Comparison of ENCODE assay signal across 8 cellular contexts in the genomic region with DNA sequence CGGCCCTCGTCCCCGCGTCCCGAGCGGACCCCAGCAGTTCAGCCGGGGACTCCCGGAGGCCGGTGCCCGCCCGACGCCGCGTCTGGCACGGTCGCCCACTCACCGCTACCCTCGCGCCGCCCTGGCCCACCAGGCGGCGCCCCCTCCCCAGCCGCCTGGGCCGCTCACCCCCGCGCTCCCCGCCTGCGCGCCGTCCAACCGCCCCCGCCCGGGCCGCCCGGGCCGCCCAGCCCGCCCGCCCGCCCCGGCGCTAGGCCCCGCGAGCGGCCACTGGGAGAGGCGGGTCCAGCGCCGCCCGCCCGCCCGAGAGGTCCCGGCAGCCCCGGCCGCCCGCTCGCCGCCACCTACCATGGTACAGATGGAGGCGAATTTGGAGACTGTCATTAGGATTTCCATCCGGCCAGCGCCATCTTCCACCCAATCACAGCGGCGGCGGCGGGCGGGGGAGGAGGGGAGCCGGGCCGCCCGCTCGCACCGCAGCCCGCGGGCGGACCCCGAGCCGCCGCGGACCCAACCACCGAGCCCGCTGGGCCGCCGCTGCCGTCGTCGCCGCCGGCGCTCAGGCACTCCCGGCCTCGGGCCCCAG. TPM values are rescaled to one million over a fixed set of nuclear protein-coding genes. Genes with fewer than 3 reads are reported as not detected.
DNase-seq lines count a peak whose midpoint lies in the region; ATAC-seq and TF ChIP-seq lines count a peak whose summit lies in the region.

TSS of gene USP12 (minus strand) at position 568 of the 586 bp plus-strand sequence. CDS start at position 396, 172 bp downstream.

- H3K27ac Mint-ChIP-seq in GM23338: peak within 1 kb of the TSS; percentile 98

- H4K20me1 ChIP-seq in GM23338 (replicated peaks; ENCODE audit: insufficient read depth): peaks cover 19% of the 10 kb centered on the region

- peak within 1 kb of the TSS; percentile 19 for H3K9ac ChIP-seq in parathyroid adenoma

- H3K9me2 ChIP-seq in GM23338 (ENCODE audit: insufficient read depth): no peaks in the 10 kb centered on the region

- peak within 1 kb of the TSS; percentile 98 for H3K4me3 Mint-ChIP-seq in GM23338

- peak; percentile 59 for ATAC-seq in GM23338

- H3K79me2 ChIP-seq in GM23338 (replicated peaks; ENCODE audit: insufficient read depth) (peaks cover 45% of the 10 kb centered on the region), parathyroid adenoma (peaks cover 11% of the 10 kb centered on the region)

- H3K36me3 ChIP-seq in GM23338 (ENCODE audit: insufficient read depth) (no peaks in the 10 kb centered on the region), parathyroid adenoma (ENCODE audit: control insufficient read depth, insufficient read depth, low read length) (no peaks in the 10 kb centered on the region)

- H3K4me1 Mint-ChIP-seq in GM23338: peaks cover 39% of the 10 kb centered on the region

- peak within 1 kb of the TSS; percentile 97 for H3K4me2 ChIP-seq in GM23338
- H3K4me2 ChIP-seq in parathyroid adenoma (ENCODE audit: low read length): peak within 1 kb of the TSS; percentile 86

- peaks cover 7% of the 10 kb centered on the region; the same call in 1 of the 2 replicates for H3F3A ChIP-seq in GM23338 (replicated peaks; ENCODE audit: low read depth)

- DNase-seq in GM23338 (ENCODE audit: low spot score) (peak; percentile 73), NCI-H1092 (lab: John Stamatoyannopoulos, UW) (peak; percentile 41), activated T-helper 1 cell treated with Interleukin-2 at 50 U/mL for 16 hours (ENCODE audit: low read depth) (peak; percentile 11), germinal center (ENCODE audit: low spot score) (peak; percentile 41), GM19238 (ENCODE audit: insufficient read length, low spot score) (no peak), NCI-H128 (lab: John Stamatoyannopoulos, UW; ENCODE audit: unreplicated experiment) (no peak)

- H2AFZ ChIP-seq in GM23338: peak within 1 kb of the TSS; percentile 99
- H2AFZ ChIP-seq in parathyroid adenoma: peak within 1 kb of the TSS; percentile 80

- no peaks in the 10 kb centered on the region for H3K9me3 ChIP-seq in parathyroid adenoma (ENCODE audit: control insufficient read depth, low read length)

- H3K27me3 Mint-ChIP-seq in GM23338 (ENCODE audit: insufficient read depth, low read depth, poor library complexity): no peaks in the 10 kb centered on the region

- H3K27me3 ChIP-seq in GM23338 (ENCODE audit: insufficient read depth): no peaks in the 10 kb centered on the region
- no peaks in the 10 kb centered on the region for H3K27me3 ChIP-seq in parathyroid adenoma (ENCODE audit: control insufficient read depth, insufficient read depth, low read length)

- peaks cover 3% of the 10 kb centered on the region; the same call in 1 of the 3 replicates for H3K36me3 Mint-ChIP-seq in GM23338 (ENCODE audit: low read depth)

- peak within 1 kb of the TSS; percentile 97 for H3K27ac ChIP-seq in GM23338 (ENCODE audit: low read depth)
- H3K27ac ChIP-seq in parathyroid adenoma: peak within 1 kb of the TSS; percentile 74

- H3K4me1 ChIP-seq in GM23338 (ENCODE audit: insufficient read depth): peaks cover 39% of the 10 kb centered on the region
- peaks cover 7% of the 10 kb centered on the region for H3K4me1 ChIP-seq in parathyroid adenoma

- H3K4me3 ChIP-seq in GM12875 (ENCODE audit: low read depth, low read length) (peak within 1 kb of the TSS; percentile 73), GM23338 (peak within 1 kb of the TSS; percentile 97), parathyroid adenoma (ENCODE audit: low read depth, low read length) (peak within 1 kb of the TSS; percentile 76)

- TF ChIP-seq CTCF in GM12875 (IDR thresholded peaks at IDR 0.05; ENCODE audit: borderline replicate concordance, insufficient read depth, low read depth, low read length): peak; percentile 36; the same call in 1 of the 2 replicates
- peak in 1 of 2 experiments; percentile 38; a peak in 2 of 4 replicates for TF ChIP-seq CTCF in GM23338 (conservative IDR thresholded peaks at IDR 0.05; ENCODE audit: low read depth in 2 of 2)
- TF ChIP-seq CTCF in parathyroid adenoma (IDR thresholded peaks at IDR 0.05): no peak

- peaks cover 2% of the 10 kb centered on the region; the same call in 1 of the 3 replicates for H3K9me3 Mint-ChIP-seq in GM23338

TF ChIP-seq in GM23338, 12 proteins besides CTCF, POLR2A, EP300 and RAD21:
- TF ChIP-seq CREB1 (CRISPR knock-in tag; IDR thresholded peaks at IDR 0.05; ENCODE audit: low read depth): no peak
- TF ChIP-seq EZH2 (IDR thresholded peaks at IDR 0.05; ENCODE audit: low read depth, unreplicated experiment): no peak
- TF ChIP-seq, protein P1, sequence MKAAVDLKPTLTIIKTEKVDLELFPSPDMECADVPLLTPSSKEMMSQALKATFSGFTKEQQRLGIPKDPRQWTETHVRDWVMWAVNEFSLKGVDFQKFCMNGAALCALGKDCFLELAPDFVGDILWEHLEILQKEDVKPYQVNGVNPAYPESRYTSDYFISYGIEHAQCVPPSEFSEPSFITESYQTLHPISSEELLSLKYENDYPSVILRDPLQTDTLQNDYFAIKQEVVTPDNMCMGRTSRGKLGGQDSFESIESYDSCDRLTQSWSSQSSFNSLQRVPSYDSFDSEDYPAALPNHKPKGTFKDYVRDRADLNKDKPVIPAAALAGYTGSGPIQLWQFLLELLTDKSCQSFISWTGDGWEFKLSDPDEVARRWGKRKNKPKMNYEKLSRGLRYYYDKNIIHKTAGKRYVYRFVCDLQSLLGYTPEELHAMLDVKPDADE (IDR thresholded peaks at IDR 0.05): no peak
- no peak for TF ChIP-seq REST (IDR thresholded peaks at IDR 0.05; ENCODE audit: unreplicated experiment)
- no peak for TF ChIP-seq NANOG (IDR thresholded peaks at IDR 0.05; ENCODE audit: borderline replicate concordance)
- no peak for TF ChIP-seq ZNF331 (CRISPR knock-in tag; IDR thresholded peaks at IDR 0.05; ENCODE audit: low read depth)
- no peak for TF ChIP-seq JUNB (IDR thresholded peaks at IDR 0.05; ENCODE audit: unreplicated experiment)

RNA-seq across cellular contexts. Expression of gene USP12, which starts in this region (rescaled TPM):
- total RNA-seq in GM23338 (2014; rRNA removed; shearing (Covaris generic)): 32.5 and 39.3 TPM in 2 replicates
- 16.9 and 18.4 TPM in 2 replicates for polyA plus RNA-seq in GM23338 (2016; fragmentation: Nextera tagmentation; extraction: Ambion mirVana)

Comparison
In these comparisons a context has a peak if more than half of its experiments do, and no peak if none do; other contexts are left out.
1. DNase-seq: peak in GM23338 (single experiment), NCI-H1092 (single experiment), activated T-helper 1 cell treated with Interleukin-2 at 50 U/mL for 16 hours (single experiment) and germinal center (single experiment); none in GM19238 (single experiment) and NCI-H128 (single experiment).
2. Peak in every context shown above with its lines, with median percentiles within 50 percentile points of each other: H3K4me3 ChIP-seq.